ENCODE assay signal across 8 cellular contexts in genomic region chr10:91220194-91220953, GRCh38. TPM values are rescaled to one million over a fixed set of nuclear protein-coding genes. Genes with fewer than 3 reads are reported as not detected.
A peak's percentile ranks its signal among the peaks of the same experiment; 100 is the strongest.
DNase-seq lines count a peak whose midpoint lies in the region; ATAC-seq and TF ChIP-seq lines count a peak whose summit lies in the region.

TSS of gene PCGF5 (plus strand) at chr10:91220663. CDS start at chr10:91222872, 2,209 bp downstream.

- peak within 1 kb of the TSS; percentile 82 for H3K4me3 ChIP-seq in GM12875 (ENCODE audit: low read depth, low read length)
- peak within 1 kb of the TSS; percentile 72 to 98 (median 84) for H3K4me3 ChIP-seq in adrenal gland
- peak within 1 kb of the TSS; percentile 72 to 99 (median 92) for H3K4me3 ChIP-seq in heart left ventricle
- H3K4me3 ChIP-seq in upper lobe of left lung = peak within 1 kb of the TSS; percentile 33 to 89 (median 71)

- TF ChIP-seq EP300 in upper lobe of left lung (IDR thresholded peaks at IDR 0.05) = no peak

- DNase-seq in NCI-H1048 (lab: John Stamatoyannopoulos, UW) (peak; percentile 56), T-helper 1 cell (peak; percentile 87 to 94 (median 91)), adrenal gland (peak; percentile 92 to 94 (median 93)), heart left ventricle (peak; percentile 91 to 97 (median 94)), posterior vena cava (ENCODE audit: low spot score) (peak; percentile 97), upper lobe of left lung (peak; percentile 96 to 99)

- peak; percentile 97 for ATAC-seq in HG02610 (IDR thresholded peaks at IDR 0.05; ENCODE audit: unreplicated experiment)
- peak; percentile 95 to 100 (median 99) for ATAC-seq in heart left ventricle
- peak; percentile 99 to 100 for ATAC-seq in upper lobe of left lung (ENCODE audit: low FRiP score in 2 of 2)

- intact Hi-C loops in adrenal gland (cut with DNase I) (loop anchor here in 1 of 2 donors (10.0 kb wide), 1 partner anchor 56 kb away; no protein-coding TSS in a partner anchor), heart left ventricle (cut with DNase I) (loop anchor here in 9 of 10 donors (1.0 to 10.0 kb wide), 5 partner anchors 56 to 63 kb away; no protein-coding TSS in a partner anchor), posterior vena cava (cut with DNase I) (loop anchor here in 1 of 2 donors (5.0 kb wide), 1 partner anchor 58 kb away; no protein-coding TSS in a partner anchor)

- H3K27me3 ChIP-seq in adrenal gland (no peaks in the 10 kb centered on the region), heart left ventricle (no peaks in the 10 kb centered on the region), upper lobe of left lung (no peaks in the 10 kb centered on the region)

- TF ChIP-seq POLR2A in adrenal gland (IDR thresholded peaks at IDR 0.05) (peak; percentile 73 to 93), heart left ventricle (IDR thresholded peaks at IDR 0.05) (peak in 1 of 2 donors; percentile 79), upper lobe of left lung (IDR thresholded peaks at IDR 0.05) (peak in 3 of 4 donors; percentile 57 to 89 (median 78))

- H3K9me3 ChIP-seq in adrenal gland (replicated peaks in 1 of 3) = no peaks in the 10 kb centered on the region
- H3K9me3 ChIP-seq in heart left ventricle = no peaks in the 10 kb centered on the region
- no peaks in the 10 kb centered on the region for H3K9me3 ChIP-seq in upper lobe of left lung

- TF ChIP-seq CTCF in GM12875 (IDR thresholded peaks at IDR 0.05; ENCODE audit: borderline replicate concordance, insufficient read depth, low read depth, low read length) = peak; percentile 49
- TF ChIP-seq CTCF in adrenal gland (IDR thresholded peaks at IDR 0.05) = peak in 5 of 6 experiments; percentile 10 to 71 (median 42)
- peak; percentile 18 to 54 (median 36) for TF ChIP-seq CTCF in heart left ventricle (IDR thresholded peaks at IDR 0.05)
- peak; percentile 45 to 85 (median 77) for TF ChIP-seq CTCF in upper lobe of left lung (IDR thresholded peaks at IDR 0.05)

- H3K4me1 ChIP-seq in adrenal gland (replicated peaks in 1 of 2) = peaks cover 14 to 57% of the 10 kb centered on the region in 2 donors
- H3K4me1 ChIP-seq in heart left ventricle = peaks cover 0 to 57% (median 41%) of the 10 kb centered on the region in 12 donors
- peaks cover 32 to 39% (median 37%) of the 10 kb centered on the region in 4 donors for H3K4me1 ChIP-seq in upper lobe of left lung

- H3K27ac ChIP-seq in adrenal gland = peak within 1 kb of the TSS; percentile 23 to 99 (median 95)
- H3K27ac ChIP-seq in heart left ventricle = peak within 1 kb of the TSS; percentile 75 to 98 (median 92)
- peak within 1 kb of the TSS; percentile 92 to 96 (median 94) for H3K27ac ChIP-seq in upper lobe of left lung

- no peaks in the 10 kb centered on the region for H3K36me3 ChIP-seq in adrenal gland (replicated peaks in 1 of 2)
- peaks cover 0 to 15% (median 2%) of the 10 kb centered on the region in 9 donors for H3K36me3 ChIP-seq in heart left ventricle
- no peaks in the 10 kb centered on the region for H3K36me3 ChIP-seq in upper lobe of left lung

- 1% methylated on average over 9 to 66 of the region's 66 CpGs for WGBS in adrenal gland, 4 donors
- 1 to 2% (median 1%) methylated on average over 34 to 66 of the region's 66 CpGs for WGBS in heart left ventricle, 4 donors
- WGBS in upper lobe of left lung, 2 donors = 1 to 6% methylated on average over 8 to 28 of the region's 66 CpGs

RNA-seq across cellular contexts. Expression of gene PCGF5, which starts in this region (rescaled TPM):
- total RNA-seq in adrenal gland = 100 to 1,000 TPM in 1 of 8 donors, 10 to 100 TPM in 7; 51.0 to 101 (median 80.5) TPM
- polyA plus RNA-seq in adrenal gland = 100 to 1,000 TPM in 1 of 3 donors, 10 to 100 TPM in 2; 22.6 to 145 (median 30.2) TPM
- total RNA-seq in heart left ventricle = 10 to 100 TPM; 54.2 to 90.7 (median 85.6) TPM
- 10 to 100 TPM; 58.2 to 86.3 TPM for polyA plus RNA-seq in heart left ventricle
- 100 to 1,000 TPM in 1 of 2 donors, 10 to 100 TPM in 1; 60.6 to 100 TPM for total RNA-seq in posterior vena cava
- total RNA-seq in upper lobe of left lung = 10 to 100 TPM; 20.9 to 66.6 (median 37.4) TPM

Comparison
In these comparisons a context has a peak if more than half of its experiments do, and no peak if none do; other contexts are left out.
1. Peak in every context shown above with its lines: DNase-seq, ATAC-seq, H3K4me3 ChIP-seq and H3K27ac ChIP-seq.